ENCODE assay signal across 8 cellular contexts in the genomic region with DNA sequence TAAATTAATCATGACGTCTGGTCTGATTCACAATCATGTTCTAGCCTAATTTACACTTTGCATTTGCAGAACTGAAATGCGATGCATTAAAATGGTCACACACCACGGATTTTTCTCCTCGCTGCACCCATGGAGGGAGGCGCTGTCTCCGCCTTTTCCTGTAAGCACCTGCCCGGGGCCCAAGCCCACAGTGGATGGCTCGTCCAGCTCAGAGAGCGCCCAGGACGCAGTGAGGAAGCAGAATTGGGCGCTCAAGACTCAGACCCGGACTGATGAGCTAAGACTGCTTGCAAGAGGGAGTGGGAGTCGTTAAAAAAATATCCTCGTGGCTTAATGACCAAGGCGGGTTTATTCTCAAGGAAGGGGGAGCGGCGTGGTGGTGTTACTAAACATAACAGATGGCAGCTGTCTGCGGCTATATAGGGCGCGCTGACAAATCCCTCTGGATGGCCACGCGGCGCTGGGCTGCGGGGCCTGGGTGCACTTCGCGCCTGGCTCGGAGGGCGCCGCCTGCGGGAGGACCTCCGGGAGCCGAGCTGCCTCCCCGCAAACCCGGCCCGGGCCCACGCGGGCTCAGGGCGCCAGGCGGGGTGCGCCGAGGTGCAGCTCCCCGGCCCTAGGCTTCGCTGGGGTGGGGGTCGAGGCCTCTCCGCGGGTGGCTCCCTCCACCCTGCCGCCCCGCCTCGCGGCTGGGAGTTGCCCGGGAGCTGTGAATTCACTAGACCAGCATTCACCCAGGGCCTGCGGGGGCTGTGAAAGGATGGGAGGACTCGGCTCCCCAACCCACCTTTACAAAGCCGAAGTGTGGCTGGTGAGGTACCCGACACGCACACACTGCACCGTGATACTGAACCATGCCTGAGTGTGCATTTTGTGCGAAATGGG.
DNase-seq lines count a peak whose midpoint lies in the region; ATAC-seq and TF ChIP-seq lines count a peak whose summit lies in the region.

No MANE protein-coding gene starts in this region.

- H3K9me3 ChIP-seq in PC-3 (ENCODE audit: low read length): no peaks in the 10 kb centered on the region

- 0 out of 2 replicates have a peak overlapping the region, but pooled peaks have one; percentile 0 for H3K9ac ChIP-seq in PC-3 (ENCODE audit: low read length)

- peaks cover 26% of the 10 kb centered on the region for H3K27me3 ChIP-seq in PC-3 (ENCODE audit: low read length)

- H3K79me2 ChIP-seq in PC-3 (ENCODE audit: low read length): no peaks in the 10 kb centered on the region

- no peak overlapping the region for H3K27ac Mint-ChIP-seq in CD14-positive monocyte
- H3K27ac Mint-ChIP-seq in activated naive CD8-positive, alpha-beta T cell treated with anti-CD3 and anti-CD28 coated beads, Interleukin-2, amount 50 U/mL, for 24 hours: peak overlapping the region; percentile 93
- no peak overlapping the region for H3K27ac Mint-ChIP-seq in HFFc6

- H3K27me3 Mint-ChIP-seq in CD14-positive monocyte (ENCODE audit: low read depth in 3 of 3): peaks cover 26 to 39% (median 30%) of the 10 kb centered on the region in 3 donors
- peaks cover 13% of the 10 kb centered on the region for H3K27me3 Mint-ChIP-seq in activated naive CD8-positive, alpha-beta T cell treated with anti-CD3 and anti-CD28 coated beads, Interleukin-2, amount 50 U/mL, for 24 hours
- peaks cover 32% of the 10 kb centered on the region for H3K27me3 Mint-ChIP-seq in HFFc6 (ENCODE audit: insufficient read depth)

- H4K20me1 ChIP-seq in PC-3 (ENCODE audit: low read length): no peaks in the 10 kb centered on the region

- no peaks in the 10 kb centered on the region for H3K36me3 ChIP-seq in PC-3 (ENCODE audit: low read depth, low read length)

- H3K4me1 Mint-ChIP-seq in CD14-positive monocyte: peaks cover 27% of the 10 kb centered on the region
- H3K4me1 Mint-ChIP-seq in activated naive CD8-positive, alpha-beta T cell treated with anti-CD3 and anti-CD28 coated beads, Interleukin-2, amount 50 U/mL, for 24 hours: peaks cover 37% of the 10 kb centered on the region
- H3K4me1 Mint-ChIP-seq in HFFc6 (ENCODE audit: low read depth): peaks cover 19% of the 10 kb centered on the region

- peak overlapping the region; percentile 39 for H2AFZ ChIP-seq in PC-3 (ENCODE audit: low read length)

- H3K9me3 Mint-ChIP-seq in CD14-positive monocyte (peaks cover 0 to 4% (median 3%) of the 10 kb centered on the region in 7 donors), HFFc6 (no peaks in the 10 kb centered on the region)
- no peaks in the 10 kb centered on the region for H3K9me3 Mint-ChIP-seq in activated naive CD8-positive, alpha-beta T cell treated with anti-CD3 and anti-CD28 coated beads, Interleukin-2, amount 50 U/mL, for 24 hours

- H3K4me1 ChIP-seq in PC-3 (ENCODE audit: insufficient read depth, low read length): no peaks in the 10 kb centered on the region

- H3K36me3 Mint-ChIP-seq in CD14-positive monocyte (peaks cover 0 to 2% of the 10 kb centered on the region in 2 donors), HFFc6 (ENCODE audit: low read depth) (no peaks in the 10 kb centered on the region)
- H3K36me3 Mint-ChIP-seq in activated naive CD8-positive, alpha-beta T cell treated with anti-CD3 and anti-CD28 coated beads, Interleukin-2, amount 50 U/mL, for 24 hours (ENCODE audit: low read depth): peaks cover 2% of the 10 kb centered on the region

- H3K4me2 ChIP-seq in PC-3 (ENCODE audit: low read length): peak overlapping the region; percentile 64

- H3F3A ChIP-seq in PC-3 (ENCODE audit: low read length, unreplicated experiment): no peaks in the 10 kb centered on the region

- H3K4me3 ChIP-seq in PC-3 (ENCODE audit: low read length): peak overlapping the region; percentile 52

- ATAC-seq in GM19035 (IDR thresholded peaks at IDR 0.05; ENCODE audit: unreplicated experiment) (peak; percentile 48), HG03196 (IDR thresholded peaks at IDR 0.05; ENCODE audit: unreplicated experiment) (peak; percentile 56), PC-3 (peak; percentile 43)
- peak; percentile 41 for ATAC-seq in activated naive CD8-positive, alpha-beta T cell treated with anti-CD3 and anti-CD28 coated beads, Interleukin-2, amount 50 U/mL, for 24 hours

- no TSS peak for BruUV-seq in PC-3 (replicated peaks; lab: Mats Ljungman, UMichigan)

- no peak for TF ChIP-seq CTCF in CD14-positive monocyte (IDR thresholded peaks at IDR 0.05)
- TF ChIP-seq CTCF in PC-3 (conservative IDR thresholded peaks at IDR 0.05; ENCODE audit: low read depth, low read length): 0 out of 2 replicates have a peak, but pooled peaks have one; percentile 36
- TF ChIP-seq CTCF in HFFc6 (IDR thresholded peaks at IDR 0.05): no peak

- H3K9me2 ChIP-seq in PC-3 (replicated peaks; ENCODE audit: low read length): no peaks in the 10 kb centered on the region

- CTCF ChIA-PET in PC-3 (lab: Charles Lee): interaction anchor here (0.6 kb wide), 1 partner anchor 293 kb away, joined by 12 read pairs; no protein-coding TSS in a partner anchor

- H3K4me3 Mint-ChIP-seq in CD14-positive monocyte: peak overlapping the region; percentile 67 to 95
- peak overlapping the region; percentile 88 for H3K4me3 Mint-ChIP-seq in activated naive CD8-positive, alpha-beta T cell treated with anti-CD3 and anti-CD28 coated beads, Interleukin-2, amount 50 U/mL, for 24 hours
- no peak overlapping the region for H3K4me3 Mint-ChIP-seq in HFFc6

- intact Hi-C loops in CD14-positive monocyte (cut with micrococcal nuclease) (no loop called here), PC-3 (cut with micrococcal nuclease) (no loop called here)

- DNase-seq in CD14-positive monocyte (ENCODE audit: low spot score): no peak
- peak; percentile 47 for DNase-seq in PC-3
- peak; percentile 55 for DNase-seq in activated naive CD8-positive, alpha-beta T cell treated with anti-CD3 and anti-CD28 coated beads, Interleukin-2, amount 50 U/mL, for 24 hours
- DNase-seq in iPS-NIHi7 (ENCODE audit: extremely low spot score): peak; percentile 38
- peak; percentile 12 to 27 for DNase-seq in stimulated activated CD4-positive, alpha-beta T cell treated with anti-CD3 and anti-CD28 coated beads, Interleukin-1b, Interleukin-23, amount 100 ng/mL, for 4 hours (ENCODE audit: low read depth in 2 of 2)
- no peak for DNase-seq in HFFc6

- H3K27ac ChIP-seq in PC-3 (ENCODE audit: low read length): no peak overlapping the region

- POLR2A ChIA-PET in PC-3 (lab: Charles Lee; ENCODE audit: unreplicated experiment): no interaction called here

Comparison
In these comparisons a context has a peak if more than half of its experiments do, and no peak if none do; other contexts are left out.
1. DNase-seq: peak in PC-3 (single experiment), activated naive CD8-positive, alpha-beta T cell treated with anti-CD3 and anti-CD28 coated beads, Interleukin-2, amount 50 U/mL, for 24 hours (single experiment), iPS-NIHi7 (single experiment) and stimulated activated CD4-positive, alpha-beta T cell treated with anti-CD3 and anti-CD28 coated beads, Interleukin-1b, Interleukin-23, amount 100 ng/mL, for 4 hours (2 of 2); none in CD14-positive monocyte (single experiment) and HFFc6 (single experiment).
2. Peak in every context shown above with its lines, with median percentiles within 50 percentile points of each other: ATAC-seq.